In genomic region chr1:162854245-162854860, GRCh38 we compare ENCODE assay signal across 8 cellular contexts. TPM values are rescaled to one million over a fixed set of nuclear protein-coding genes. Genes with fewer than 3 reads are reported as not detected.
DNase-seq lines count a peak whose midpoint lies in the region; ATAC-seq, FAIRE-seq and TF ChIP-seq lines count a peak whose summit lies in the region.

No MANE protein-coding gene starts in this region.

- no peaks in the 10 kb centered on the region for H4K20me1 ChIP-seq in K562 (replicated peaks; ENCODE audit: control insufficient read depth, insufficient read depth, low read length)

- peak; percentile 51 for FAIRE-seq in K562 (lab: Jason Lieb, UNC)

- no peak overlapping the region for H3K4me2 ChIP-seq in K562 (ENCODE audit: insufficient read depth, low read length)

- TF ChIP-seq EP300 in K562 (IDR thresholded peaks at IDR 0.05; ENCODE audit: low read length), result no peak

- intact Hi-C loops in K562 (cut with micrococcal nuclease), result loop anchor here (1.0 to 2.0 kb wide), 2 partner anchors 320 to 463 kb away; no protein-coding TSS in a partner anchor

- peaks cover 0 to 5% (median 2%) of the 10 kb centered on the region in 3 donors for H3K27me3 Mint-ChIP-seq in immature natural killer cell (ENCODE audit: low read depth in 3 of 3)

- peak; percentile 72 to 91 (median 78) for TF ChIP-seq CTCF in K562 (IDR thresholded peaks at IDR 0.05 in 2 of 3, conservative IDR thresholded peaks at IDR 0.05 in 1 of 3; ENCODE audit: insufficient read depth in 2 of 3, low read depth in 1 of 3, low read length in 3 of 3)

- peak overlapping the region; percentile 72 for H2AFZ ChIP-seq in K562 (ENCODE audit: low read depth, low read length)

- TF ChIP-seq RAD21 in K562 (CRISPR knock-in tag; conservative IDR thresholded peaks at IDR 0.05 in 1 of 2, IDR thresholded peaks at IDR 0.05 in 1 of 2), result peak; percentile 73 to 86

- TF ChIP-seq POLR2A in K562 (conservative IDR thresholded peaks at IDR 0.05), result no peak

- no peaks in the 10 kb centered on the region for H3K36me3 Mint-ChIP-seq in immature natural killer cell

- H3K4me1 ChIP-seq in K562 (replicated peaks in 1 of 2; ENCODE audit: control insufficient read depth in 2 of 2, insufficient read depth in 2 of 2, low read length in 2 of 2), result no peaks in the 10 kb centered on the region

- no peak overlapping the region for H3K9ac ChIP-seq in K562 (ENCODE audit: insufficient read depth in 1 of 2, low read depth in 2 of 2, low read length in 2 of 2)

- DNase-seq in NCI-H524 (lab: John Stamatoyannopoulos, UW) (peak; percentile 34 to 68), NCI-H524 treated with DMSO at 0.1 percent for 48 hours (lab: John Stamatoyannopoulos, UW) (no peak), NCI-H1417 (lab: John Stamatoyannopoulos, UW) (peak; percentile 43 to 83 (median 74)), SW 1271 (lab: John Stamatoyannopoulos, UW) (peak; percentile 19 to 62), K562 (ENCODE audit: extremely low read depth in 1 of 4, low spot score in 3 of 4) (peak; percentile 62 to 75 (median 67)), immature natural killer cell (peak; percentile 21 to 41 (median 27))
- DNase-seq in stimulated activated CD4-positive, alpha-beta T cell treated with anti-CD3 and anti-CD28 coated beads, Interleukin-1b, Interleukin-23, amount 100 ng/mL, for 4 hours (ENCODE audit: low read depth in 2 of 2), result peak; percentile 23 to 24

- in situ Hi-C loops in K562 (cut with MboI), result loop anchor here (10.0 kb wide), 1 partner anchor 330 kb away; no protein-coding TSS in a partner anchor

- H3K9me3 ChIP-seq in K562 (replicated peaks; ENCODE audit: control insufficient read depth, insufficient read depth, low read depth, low read length), result no peaks in the 10 kb centered on the region

- H3K4me3 Mint-ChIP-seq in immature natural killer cell, result no peak overlapping the region

- no TSS peak for BruUV-seq in K562 (replicated peaks; lab: Mats Ljungman, UMichigan)

- no peak overlapping the region for H3K27ac Mint-ChIP-seq in immature natural killer cell

- POLR2A ChIA-PET in K562 (lab: Yijun Ruan, JAX), result interaction anchor here (0.5 kb wide), 1 partner anchor 221 kb away, joined by 4 read pairs; no protein-coding TSS in a partner anchor

- H3K4me1 Mint-ChIP-seq in immature natural killer cell, result no peaks in the 10 kb centered on the region

- ATAC-seq in HG02610 (IDR thresholded peaks at IDR 0.05; ENCODE audit: unreplicated experiment) (peak; percentile 86), K562 (peak; percentile 93)

- WGBS in K562 (ENCODE audit: insufficient coverage, low coverage, missing lambda C conversion rate), result 2% methylated on average over 4 of the region's 4 CpGs

- H3K4me3 ChIP-seq in K562, result no peak overlapping the region

- H3K36me3 ChIP-seq in K562 (ENCODE audit: control insufficient read depth, insufficient read depth, low read length), result no peaks in the 10 kb centered on the region

- CTCF ChIA-PET in K562 (lab: Yijun Ruan, JAX; ENCODE audit: low intra/inter-chr PET ratio), result interaction anchor here (1.2 to 1.6 kb wide), 2 partner anchors 321 to 461 kb away, joined by 7 to 19 read pairs; no protein-coding TSS in a partner anchor

- no peak overlapping the region for H3K27ac ChIP-seq in K562 (ENCODE audit: extremely low read depth, low read depth, low read length)

- no peaks in the 10 kb centered on the region for H3K79me2 ChIP-seq in K562 (ENCODE audit: control insufficient read depth, insufficient read depth, low read length)

- H3K9me3 Mint-ChIP-seq in immature natural killer cell, result no peaks in the 10 kb centered on the region

- no peaks in the 10 kb centered on the region for H3K9me1 ChIP-seq in K562 (ENCODE audit: control insufficient read depth, insufficient read depth, low read length)

- 0 out of 5 replicates have a peak, but pooled peaks cover 3 to 4% of the 10 kb centered on the region in 2 experiments for H3K27me3 ChIP-seq in K562 (ENCODE audit: control insufficient read depth in 2 of 2, insufficient read depth in 2 of 2, low read length in 2 of 2)

TF ChIP-seq in K562, 482 proteins besides CTCF, POLR2A, EP300 and RAD21 (continues in another document):
- TF ChIP-seq MTA3 (IDR thresholded peaks at IDR 0.05; ENCODE audit: borderline replicate concordance) (no peak), MED1 (CRISPR knock-in tag; IDR thresholded peaks at IDR 0.05; ENCODE audit: borderline replicate concordance) (no peak), POLR2AphosphoS5 (IDR thresholded peaks at IDR 0.05; ENCODE audit: control insufficient read depth, insufficient read depth, low read depth, low read length) (no peak), ZNF507 (tag; conservative IDR thresholded peaks at IDR 0.05) (no peak), TEAD4 (IDR thresholded peaks at IDR 0.05; ENCODE audit: low read length) (no peak), TEAD4 (CRISPR knock-in tag; IDR thresholded peaks at IDR 0.05; ENCODE audit: borderline replicate concordance) (no peak), ATF7 (IDR thresholded peaks at IDR 0.05) (peak; percentile 64; the same call in 1 of the 2 replicates), PYGO2 (tag; IDR thresholded peaks at IDR 0.05) (no peak), ETV1 (tag; conservative IDR thresholded peaks at IDR 0.05; ENCODE audit: low read depth) (peak; percentile 59), ATF1 (CRISPR knock-in tag; IDR thresholded peaks at IDR 0.05) (no peak), ATF1 (tag; IDR thresholded peaks at IDR 0.05) (peak; percentile 71), HCFC1 (IDR thresholded peaks at IDR 0.05; ENCODE audit: low read depth, low read length) (no peak), HNRNPUL1 (IDR thresholded peaks at IDR 0.05; ENCODE audit: low read length) (no peak), KLF16 (IDR thresholded peaks at IDR 0.05) (0 out of 2 replicates have a peak, but pooled peaks have one; percentile 6), SUPT5H (IDR thresholded peaks at IDR 0.05) (no peak), ZBTB7A (IDR thresholded peaks at IDR 0.05; ENCODE audit: borderline replicate concordance, control insufficient read depth, low read depth, low read length) (no peak), CREB1 (IDR thresholded peaks at IDR 0.05) (no peak), CREB1 (CRISPR knock-in tag; IDR thresholded peaks at IDR 0.05) (no peak), SRSF3 (IDR thresholded peaks at IDR 0.05; ENCODE audit: insufficient read depth, low read length) (no peak), ZNF3 (CRISPR knock-in tag; IDR thresholded peaks at IDR 0.05) (no peak), HDAC1 (IDR thresholded peaks at IDR 0.05) (no peak), SPI1 (IDR thresholded peaks at IDR 0.05; ENCODE audit: borderline replicate concordance, low read depth, low read length) (peak; percentile 96), CEBPZ (IDR thresholded peaks at IDR 0.05; ENCODE audit: borderline replicate concordance, low read depth, low read length) (no peak), E2F3 (CRISPR knock-in tag; IDR thresholded peaks at IDR 0.05) (no peak), FOS (IDR thresholded peaks at IDR 0.05; ENCODE audit: extremely low read depth, insufficient read length) (no peak), FOSL1 (tag; conservative IDR thresholded peaks at IDR 0.05) (no peak), NFE2 (IDR thresholded peaks at IDR 0.05; ENCODE audit: low read depth) (no peak), ZBTB8A (IDR thresholded peaks at IDR 0.05; ENCODE audit: partially characterized antibody) (no peak), GABPA (tag; conservative IDR thresholded peaks at IDR 0.05; ENCODE audit: low read depth) (peak; percentile 59)

RNA-seq across cellular contexts. Expression of gene CCDC190, which starts 6.6 kb away (rescaled TPM):
- total RNA-seq in K562 (2011; cell fraction: chromatin; rRNA removed; ENCODE audit: low replicate concordance), result not detected in 2 replicates
- not detected in 2 replicates for total RNA-seq in K562 (2011; cell fraction: nucleolus; rRNA removed)
- not detected in 2 replicates for total RNA-seq in K562 (2011; cell fraction: nucleoplasm; rRNA removed)
- total RNA-seq in K562 (2014; rRNA removed) (not detected in 2 replicates), K562 (2014; rRNA removed; fragmentation: Illumina TruSeq; extraction: Trizol) (not detected in 2 replicates), K562 (2015; rRNA removed; fragmentation: Illumina TruSeq; extraction: Trizol) (not detected in 2 replicates), K562 (2021) (not detected in 2 replicates)
- polyA plus RNA-seq in K562 (2011; rRNA removed) (not detected in 2 replicates), K562 (2014; fragmentation: Illumina TruSeq; extraction: Trizol) (not detected in 2 replicates), K562 (2014; fragmentation: Nextera tagmentation; extraction: Ambion mirVana) (not detected), K562 (2014; rRNA removed) (not detected in 2 replicates), immature natural killer cell (not detected)
- not detected in 2 replicates for polyA plus RNA-seq in K562 (2011; cell fraction: cytosol; rRNA removed)
- not detected in 2 replicates for polyA plus RNA-seq in K562 (2011; cell fraction: nucleus; rRNA removed)
- not detected in 2 replicates for polyA plus RNA-seq in K562 (2012)
- polyA minus RNA-seq in K562 (2011; rRNA and poly(A)+ RNA removed), result not detected in 2 replicates
- polyA minus RNA-seq in K562 (2011; cell fraction: cytosol; rRNA and poly(A)+ RNA removed), result not detected in 2 replicates
- polyA minus RNA-seq in K562 (2011; cell fraction: nucleus; rRNA and poly(A)+ RNA removed), result not detected in 2 replicates
